Comparison of ENCODE assay signal across 18 cellular contexts in the genomic region with DNA sequence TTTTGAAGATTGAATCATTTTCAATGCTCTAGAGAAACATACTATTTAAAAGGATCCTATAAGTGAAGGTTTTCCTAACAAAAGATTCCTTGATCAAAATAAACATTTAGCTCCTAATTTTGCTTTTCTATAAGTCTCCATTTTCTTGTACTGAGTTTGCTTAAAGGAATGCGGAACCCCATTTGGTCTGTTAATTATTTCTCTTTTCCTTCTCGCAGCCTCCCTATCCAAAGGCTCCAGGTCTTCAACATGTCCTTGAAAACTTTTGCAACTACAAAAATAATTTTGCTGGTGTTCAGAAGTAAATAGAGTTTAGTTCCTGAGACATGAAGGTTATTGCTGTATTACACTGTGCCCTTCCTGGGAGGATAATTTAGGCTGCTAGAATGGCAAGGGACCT. TPM values are rescaled to one million over a fixed set of nuclear protein-coding genes. Genes with fewer than 3 reads are reported as not detected.
DNase-seq lines count a peak whose midpoint lies in the region; ATAC-seq, FAIRE-seq and TF ChIP-seq lines count a peak whose summit lies in the region.
"Had no signal": no experiment of that assay in that cellular context is flagged by ENCODE, and none has a peak within 500 bp of the region (broad histone marks: within the 10 kb centered on the region; RNA-seq: fewer than 3 reads in every experiment).

No MANE protein-coding gene starts in this region.

- H3K4me3 ChIP-seq in pancreas: no peak overlapping the region
- H3K4me3 ChIP-seq: A549, BLaER1, GM23248, HAP-1 had no signal

- intact Hi-C loops in pancreas (cut with DNase I): no loop called here

- no peaks in the 10 kb centered on the region for H3K27me3 ChIP-seq in pancreas
- H3K27me3 ChIP-seq: BLaER1 had no signal

- no peaks in the 10 kb centered on the region for H3K27me3 Mint-ChIP-seq in osteocyte (ENCODE audit: unreplicated experiment)
- H3K27me3 Mint-ChIP-seq: CD4-positive, alpha-beta memory T cell had no signal

- no peaks in the 10 kb centered on the region for H3K9me3 Mint-ChIP-seq in osteocyte (ENCODE audit: unreplicated experiment)
- H3K9me3 Mint-ChIP-seq: CD4-positive, alpha-beta memory T cell had no signal

- FAIRE-seq in pancreas (lab: Jason Lieb, UNC): no peak
- FAIRE-seq: A549 had no signal

- peaks cover 5% of the 10 kb centered on the region for H3K4me1 Mint-ChIP-seq in osteocyte (ENCODE audit: unreplicated experiment)

- H3K9me3 ChIP-seq in pancreas: no peaks in the 10 kb centered on the region
- H3K9me3 ChIP-seq: A549, BLaER1, HAP-1 had no signal

- 72 to 73% methylated on average over 2 of the region's 2 CpGs for WGBS in pancreas, 2 donors

- ATAC-seq in pancreas: peak in 3 of 4 donors; percentile 30 to 52 (median 44)
- ATAC-seq: A549 had no signal

- no peak overlapping the region for H3K4me3 Mint-ChIP-seq in osteocyte (ENCODE audit: unreplicated experiment)
- H3K4me3 Mint-ChIP-seq: CD14-positive monocyte; CD4-positive, alpha-beta memory T cell had no signal

- H3K36me3 ChIP-seq in pancreas: peaks cover 0 to 8% (median 0%) of the 10 kb centered on the region in 3 donors

- H3K27ac Mint-ChIP-seq in osteocyte (ENCODE audit: unreplicated experiment): no peak overlapping the region

- TF ChIP-seq CTCF in pancreas (IDR thresholded peaks at IDR 0.05): no peak
- TF ChIP-seq CTCF in osteocyte (IDR thresholded peaks at IDR 0.05): no peak

- in situ Hi-C loops in ACHN (cut with HindIII; ENCODE audit: low pct_ligation_motif_present, low pct_unique_long_range_greater_than_20kb, low sequenced_read_pairs): no loop called here

- H3K36me3 Mint-ChIP-seq in osteocyte (ENCODE audit: unreplicated experiment): peaks cover 31% of the 10 kb centered on the region

- DNase-seq in ACHN (peak; percentile 44), glomerular visceral epithelial cell (ENCODE audit: extremely low spot score) (peak; percentile 57), left kidney (ENCODE audit: low read depth, low spot score) (peak; percentile 21), pancreas (no peak), substantia nigra (lab: John Stamatoyannopoulos, UW) (no peak), osteocyte (ENCODE audit: extremely low spot score, unreplicated experiment) (no peak)
- no peak for DNase-seq in activated effector memory CD4-positive, alpha-beta T cell treated with Interleukin-2 at 50 U/mL for 16 hours
- DNase-seq: CD4-positive, alpha-beta memory T cell; DMS153; DMS79; GF-D8; GM23248 had no signal

- peak overlapping the region; percentile 7 to 67 (median 44) for H3K27ac ChIP-seq in pancreas
- H3K27ac ChIP-seq in substantia nigra (ENCODE audit: low read depth, low read length, poor library complexity, severe bottlenecking): no peak overlapping the region
- H3K27ac ChIP-seq: 22Rv1, A549, BLaER1, GM23248, HL-60 had no signal

- no peaks in the 10 kb centered on the region for H3K4me1 ChIP-seq in pancreas
- H3K4me1 ChIP-seq: A549, BLaER1, HAP-1 had no signal

RNA-seq across cellular contexts. Expression of gene NPEPL1, which starts 8.3 kb away (rescaled TPM):
- total RNA-seq in pancreas (10 to 100 TPM; 12.4 to 18.1 (median 17.3) TPM), osteocyte (13.1 and 13.6 TPM in 2 replicates)
- polyA plus RNA-seq in pancreas: 10 to 100 TPM; 73.8 to 77.8 TPM

RNA-seq across cellular contexts. Expression of gene STX16, which starts 33.2 kb away (rescaled TPM):
- 10 to 100 TPM; 17.9 to 33.4 (median 20.9) TPM for total RNA-seq in pancreas
- 10 to 100 TPM; 58.5 to 67.0 TPM for polyA plus RNA-seq in pancreas
- total RNA-seq in osteocyte: 66.9 and 67.0 TPM in 2 replicates

Comparison
In these comparisons a context has a peak if more than half of its experiments do, and no peak if none do; other contexts are left out.
1. DNase-seq: peak in ACHN (single experiment), glomerular visceral epithelial cell (single experiment) and left kidney (single experiment); none in pancreas (0 of 6), substantia nigra (0 of 49), activated effector memory CD4-positive, alpha-beta T cell treated with Interleukin-2 at 50 U/mL for 16 hours (single experiment) and osteocyte (single experiment).